Comparison of ENCODE assay signal across 16 cellular contexts in the genomic region with DNA sequence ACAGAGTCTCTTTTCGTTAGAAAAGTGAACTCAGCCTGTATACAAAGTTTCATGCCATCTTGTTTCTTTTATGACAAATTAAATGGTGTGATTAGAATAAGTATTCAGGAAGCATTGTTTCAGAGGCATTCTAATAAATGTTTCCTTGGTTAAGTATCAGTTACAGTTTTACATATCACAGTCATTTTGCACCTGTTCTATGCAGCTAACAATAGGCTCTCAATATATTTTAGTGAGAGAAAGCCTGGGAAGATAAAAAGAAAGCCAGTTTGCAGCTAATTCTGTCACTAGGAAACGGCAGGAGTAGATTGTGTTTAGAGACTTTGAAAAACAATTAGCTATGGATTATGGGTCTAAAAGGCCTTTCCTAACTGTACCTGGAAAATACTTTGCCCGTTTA.
"Had no signal": no experiment of that assay in that cellular context is flagged by ENCODE, and none has a peak within 500 bp of the region (broad histone marks: within the 10 kb centered on the region; RNA-seq: fewer than 3 reads in every experiment).

No MANE protein-coding gene starts in this region.

- H3K4me1 ChIP-seq: ascending aorta, parathyroid adenoma, thyroid gland had no signal

- H3K27me3 ChIP-seq: ascending aorta, dorsolateral prefrontal cortex, thyroid gland had no signal

- DNase-seq: activated CD4-positive, alpha-beta memory T cell treated with anti-CD3 and anti-CD28 coated beads for 36 hours; activated CD4-positive, alpha-beta T cell treated with anti-CD3 and anti-CD28 coated beads for 36 hours; activated CD8-positive, alpha-beta memory T cell treated with anti-CD3 and anti-CD28 coated beads, Interleukin-2, amount 10 ng/mL, durations not matched to agents 7 days and 5 days; activated naive CD4-positive, alpha-beta T cell treated with anti-CD3 and anti-CD28 coated beads for 36 hours; activated T-cell treated with anti-CD3 and anti-CD28 coated beads, Interleukin-2, amount 50 U/mL, for 1 hour; dorsolateral prefrontal cortex; stimulated activated CD4-positive, alpha-beta T cell treated with anti-CD3 and anti-CD28 coated beads, Interleukin-15, amount 100 ng/mL, for 24 hours; stimulated activated CD4-positive, alpha-beta T cell treated with anti-CD3 and anti-CD28 coated beads, Interleukin-4, amount 100 ng/mL, for 1 hour; stimulated activated naive B cell treated with anti-CD40 and anti-IgM and Interleukin-4, amounts not matched to agents 10 μg/mL and 1 μg/mL and 100 μg/mL, for 72 hours; thyroid gland had no signal

- H3K9me3 ChIP-seq: ascending aorta, thyroid gland had no signal

- H3K36me3 ChIP-seq: ascending aorta, thyroid gland had no signal

- FAIRE-seq: endometrium, islet of Langerhans had no signal

- H3K4me3 ChIP-seq: ascending aorta, dorsolateral prefrontal cortex, lung, thyroid gland had no signal

- ATAC-seq: activated CD4-positive, alpha-beta T cell treated with anti-CD3 and anti-CD28 coated beads for 36 hours; activated CD8-positive, alpha-beta memory T cell treated with anti-CD3 and anti-CD28 coated beads, Interleukin-2, amount 10 ng/mL, durations not matched to agents 7 days and 5 days; esophagus mucosa; stimulated activated naive B cell treated with anti-CD40 and anti-IgM and Interleukin-4, amounts not matched to agents 10 μg/mL and 1 μg/mL and 100 μg/mL, for 72 hours had no signal

- H3K27ac ChIP-seq: ascending aorta, dorsolateral prefrontal cortex, parathyroid adenoma, thyroid gland had no signal
